Comparison of ENCODE assay signal across 15 cellular contexts in the genomic region with DNA sequence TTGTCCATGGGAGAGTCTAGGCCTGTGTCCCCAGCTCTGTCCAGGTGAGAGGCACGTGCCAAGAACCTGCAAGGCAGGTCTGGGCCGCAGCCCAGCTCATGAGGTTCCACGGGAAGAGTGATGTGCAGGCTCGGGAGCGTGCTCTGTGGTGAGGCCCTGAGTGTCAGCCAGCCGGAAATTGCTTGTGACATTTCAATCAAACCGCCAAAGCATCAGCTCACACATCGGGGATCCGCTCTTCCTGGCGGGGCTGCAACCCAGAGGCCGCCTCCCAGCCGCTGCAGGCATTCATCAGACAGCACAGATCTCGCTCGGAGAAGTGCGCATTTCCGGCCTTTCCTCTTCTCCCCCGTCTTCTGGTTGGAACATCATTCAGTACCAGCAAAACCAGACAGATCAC.
DNase-seq lines count a peak whose midpoint lies in the region; ATAC-seq and TF ChIP-seq lines count a peak whose summit lies in the region.
"Had no signal": no experiment of that assay in that cellular context is flagged by ENCODE, and none has a peak within 500 bp of the region (broad histone marks: within the 10 kb centered on the region; RNA-seq: fewer than 3 reads in every experiment).

No MANE protein-coding gene starts in this region.

- ATAC-seq in stimulated activated effector memory CD8-positive, alpha-beta T cell treated with anti-CD3 and anti-CD28 coated beads, Interleukin-12 subunit alpha, Interleukin-12 subunit beta, amount 100 ng/mL, for 72 hours: peak; percentile 49
- ATAC-seq: foreskin keratinocyte had no signal

- H3K4me3 Mint-ChIP-seq in activated T-cell treated with anti-CD3 and anti-CD28 coated beads, Interleukin-2, amount 50 U/mL, for 24 hours: no peak overlapping the region
- H3K4me3 Mint-ChIP-seq in glutamatergic neuron (ENCODE audit: unreplicated experiment): no peak overlapping the region
- H3K4me3 Mint-ChIP-seq in stimulated activated effector memory CD8-positive, alpha-beta T cell treated with anti-CD3 and anti-CD28 coated beads, Interleukin-12 subunit alpha, Interleukin-12 subunit beta, amount 100 ng/mL, for 72 hours: no peak overlapping the region
- H3K4me3 Mint-ChIP-seq: activated CD4-positive, alpha-beta memory T cell treated with anti-CD3 and anti-CD28 coated beads for 36 hours had no signal

- no peaks in the 10 kb centered on the region for H3K27me3 Mint-ChIP-seq in activated T-cell treated with anti-CD3 and anti-CD28 coated beads, Interleukin-2, amount 50 U/mL, for 24 hours
- H3K27me3 Mint-ChIP-seq in glutamatergic neuron (ENCODE audit: unreplicated experiment): peaks cover 14% of the 10 kb centered on the region
- H3K27me3 Mint-ChIP-seq: activated CD4-positive, alpha-beta memory T cell treated with anti-CD3 and anti-CD28 coated beads for 36 hours; naive B cell; progenitor cell of endocrine pancreas had no signal

- peaks cover 10% of the 10 kb centered on the region for H3K4me1 Mint-ChIP-seq in activated T-cell treated with anti-CD3 and anti-CD28 coated beads, Interleukin-2, amount 50 U/mL, for 24 hours (ENCODE audit: low read depth)
- H3K4me1 Mint-ChIP-seq in glutamatergic neuron (ENCODE audit: low read depth, unreplicated experiment): peaks cover 20% of the 10 kb centered on the region
- peaks cover 28% of the 10 kb centered on the region for H3K4me1 Mint-ChIP-seq in stimulated activated effector memory CD8-positive, alpha-beta T cell treated with anti-CD3 and anti-CD28 coated beads, Interleukin-12 subunit alpha, Interleukin-12 subunit beta, amount 100 ng/mL, for 72 hours

- peak; percentile 39 for DNase-seq in activated T-cell treated with anti-CD3 and anti-CD28 coated beads, Interleukin-2, amount 50 U/mL, for 1 hour
- no peak for DNase-seq in activated T-cell treated with anti-CD3 and anti-CD28 coated beads, Interleukin-2, amount 50 U/mL, for 24 hours
- DNase-seq in T-helper 9 cell: peak; percentile 7
- no peak for DNase-seq in glutamatergic neuron
- no peak for DNase-seq in stimulated activated effector memory CD8-positive, alpha-beta T cell treated with anti-CD3 and anti-CD28 coated beads, Interleukin-12 subunit alpha, Interleukin-12 subunit beta, amount 100 ng/mL, for 72 hours (ENCODE audit: low spot score in 2 of 2)
- no peak for DNase-seq in COLO668 (lab: John Stamatoyannopoulos, UW; ENCODE audit: unreplicated experiment)
- DNase-seq in GM13976 (ENCODE audit: low spot score): no peak
- DNase-seq in COLO829 (ENCODE audit: low spot score): no peak
- DNase-seq: activated CD4-positive, alpha-beta memory T cell treated with anti-CD3 and anti-CD28 coated beads for 36 hours; EL; foreskin keratinocyte; naive B cell; NCI-H1417 treated with DMSO at 0.1 percent for 48 hours; stimulated activated naive CD4-positive, alpha-beta T cell treated with Interleukin-2 at 50 U/mL for 16 hours had no signal

- in situ Hi-C loops in GM13976 (cut with MboI; ENCODE audit: low sequenced_read_pairs, unreplicated experiment): no loop called here

- TF ChIP-seq CTCF in glutamatergic neuron (IDR thresholded peaks at IDR 0.05; ENCODE audit: partially characterized antibody, unreplicated experiment) (no peak), GM13976 (IDR thresholded peaks at IDR 0.05; ENCODE audit: borderline replicate concordance, control extremely low read depth, extremely low read depth, insufficient read depth, missing control alignments) (no peak)

- H3K27ac Mint-ChIP-seq in activated T-cell treated with anti-CD3 and anti-CD28 coated beads, Interleukin-2, amount 50 U/mL, for 24 hours: no peak overlapping the region
- peak overlapping the region; percentile 43 for H3K27ac Mint-ChIP-seq in glutamatergic neuron (ENCODE audit: unreplicated experiment)
- no peak overlapping the region for H3K27ac Mint-ChIP-seq in stimulated activated effector memory CD8-positive, alpha-beta T cell treated with anti-CD3 and anti-CD28 coated beads, Interleukin-12 subunit alpha, Interleukin-12 subunit beta, amount 100 ng/mL, for 72 hours
- H3K27ac Mint-ChIP-seq: activated CD4-positive, alpha-beta memory T cell treated with anti-CD3 and anti-CD28 coated beads for 36 hours had no signal

- peaks cover 46% of the 10 kb centered on the region for H3K36me3 Mint-ChIP-seq in activated T-cell treated with anti-CD3 and anti-CD28 coated beads, Interleukin-2, amount 50 U/mL, for 24 hours (ENCODE audit: low read depth)
- no peaks in the 10 kb centered on the region for H3K36me3 Mint-ChIP-seq in glutamatergic neuron (ENCODE audit: unreplicated experiment)
- peaks cover 40% of the 10 kb centered on the region for H3K36me3 Mint-ChIP-seq in stimulated activated effector memory CD8-positive, alpha-beta T cell treated with anti-CD3 and anti-CD28 coated beads, Interleukin-12 subunit alpha, Interleukin-12 subunit beta, amount 100 ng/mL, for 72 hours

- H3K9me3 Mint-ChIP-seq in activated T-cell treated with anti-CD3 and anti-CD28 coated beads, Interleukin-2, amount 50 U/mL, for 24 hours: no peaks in the 10 kb centered on the region
- H3K9me3 Mint-ChIP-seq in glutamatergic neuron (ENCODE audit: unreplicated experiment): peaks cover 23% of the 10 kb centered on the region
- no peaks in the 10 kb centered on the region for H3K9me3 Mint-ChIP-seq in stimulated activated effector memory CD8-positive, alpha-beta T cell treated with anti-CD3 and anti-CD28 coated beads, Interleukin-12 subunit alpha, Interleukin-12 subunit beta, amount 100 ng/mL, for 72 hours
- H3K9me3 Mint-ChIP-seq: activated CD4-positive, alpha-beta memory T cell treated with anti-CD3 and anti-CD28 coated beads for 36 hours; naive B cell had no signal

Comparison
In these comparisons a context has a peak if more than half of its experiments do, and no peak if none do; other contexts are left out.
1. DNase-seq: peak in activated T-cell treated with anti-CD3 and anti-CD28 coated beads, Interleukin-2, amount 50 U/mL, for 1 hour (single experiment) and T-helper 9 cell (single experiment); none in activated T-cell treated with anti-CD3 and anti-CD28 coated beads, Interleukin-2, amount 50 U/mL, for 24 hours (single experiment), glutamatergic neuron (single experiment), stimulated activated effector memory CD8-positive, alpha-beta T cell treated with anti-CD3 and anti-CD28 coated beads, Interleukin-12 subunit alpha, Interleukin-12 subunit beta, amount 100 ng/mL, for 72 hours (0 of 2), COLO668 (single experiment), GM13976 (single experiment) and COLO829 (single experiment).